ENCODE assay signal across 8 cellular contexts in the genomic region with DNA sequence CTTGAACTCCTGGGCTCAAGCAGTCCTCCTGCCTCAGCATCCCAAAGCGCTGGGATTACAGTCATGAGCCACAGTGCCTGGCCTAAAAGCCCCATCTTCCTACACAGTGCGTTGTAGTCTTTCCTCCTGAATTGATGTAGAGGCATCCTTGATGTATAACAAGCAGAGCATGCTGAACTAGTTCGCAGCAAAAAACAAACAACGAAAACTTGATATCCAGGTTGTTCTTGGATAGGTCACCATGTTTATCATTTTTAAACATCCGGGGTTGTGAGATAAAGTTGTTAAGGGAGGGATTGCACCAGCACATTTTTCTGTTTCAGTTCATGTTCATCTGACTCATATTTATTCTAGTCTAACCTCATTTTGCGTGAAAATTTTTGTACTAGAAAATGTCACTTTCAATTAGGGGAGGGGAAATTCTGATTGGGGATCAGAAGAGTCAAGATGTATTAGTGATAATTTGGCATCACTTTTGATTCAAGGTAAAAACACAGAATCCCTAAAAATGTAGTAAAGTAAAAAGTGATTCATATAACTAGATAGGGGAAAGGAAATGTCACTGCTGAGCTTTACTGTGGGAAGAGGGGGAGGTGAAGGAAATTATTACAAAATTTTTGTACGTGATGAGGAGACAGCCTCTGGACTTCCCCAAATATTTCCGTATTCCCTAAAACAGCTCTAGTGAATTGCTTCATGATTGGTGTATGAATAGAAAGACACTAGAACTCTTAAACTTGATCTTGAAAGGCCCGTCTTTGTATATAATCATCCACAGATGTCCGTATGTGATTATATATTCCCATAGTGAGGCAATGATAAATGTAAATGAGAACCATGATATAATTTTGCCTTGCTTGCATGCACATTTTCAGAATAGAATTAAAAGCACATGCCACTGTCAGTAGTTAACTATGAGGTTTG. TPM values are rescaled to one million over a fixed set of nuclear protein-coding genes. Genes with fewer than 3 reads are reported as not detected.
A peak's percentile ranks its signal among the peaks of the same experiment; 100 is the strongest.
DNase-seq lines count a peak whose midpoint lies in the region; ATAC-seq and TF ChIP-seq lines count a peak whose summit lies in the region.

No MANE protein-coding gene starts in this region.

- H2AFZ ChIP-seq in MM.1S (ENCODE audit: low read length) = no peak overlapping the region

- H3K4me1 ChIP-seq in CD4-positive, CD25-positive, alpha-beta regulatory T cell (ENCODE audit: control insufficient read depth, insufficient read depth, low read length, poor library complexity, severe bottlenecking) = peaks cover 69% of the 10 kb centered on the region
- peaks cover 40% of the 10 kb centered on the region for H3K4me1 ChIP-seq in suprapubic skin
- no peaks in the 10 kb centered on the region for H3K4me1 ChIP-seq in MM.1S (ENCODE audit: low read length)

- H3K9ac ChIP-seq in MM.1S (ENCODE audit: low read length) = no peak overlapping the region

- peak overlapping the region; percentile 3 to 89 (median 82) for H3K27ac Mint-ChIP-seq in CD4-positive, CD25-positive, alpha-beta regulatory T cell
- H3K27ac Mint-ChIP-seq in WTC11 = no peak overlapping the region

- CTCF ChIA-PET in WTC11 (lab: Charles Lee) = no interaction called here

- TF ChIP-seq CTCF in suprapubic skin (IDR thresholded peaks at IDR 0.05) = no peak
- TF ChIP-seq CTCF in WTC11 (IDR thresholded peaks at IDR 0.05) = no peak
- no peak for TF ChIP-seq CTCF in MM.1S (IDR thresholded peaks at IDR 0.05; ENCODE audit: low read length)

- H3K79me2 ChIP-seq in MM.1S (ENCODE audit: low read length) = peaks cover 46% of the 10 kb centered on the region

- H3K9me2 ChIP-seq in MM.1S (replicated peaks; ENCODE audit: insufficient read depth, low read length) = no peaks in the 10 kb centered on the region

- H3K27ac ChIP-seq in CD4-positive, CD25-positive, alpha-beta regulatory T cell (ENCODE audit: insufficient read depth, low read length, poor library complexity, severe bottlenecking) = peak overlapping the region; percentile 64
- H3K27ac ChIP-seq in suprapubic skin (peak overlapping the region; percentile 76), MM.1S (ENCODE audit: low read length) (no peak overlapping the region)

- DNase-seq in CD4-positive, CD25-positive, alpha-beta regulatory T cell = peak in 2 of 3 donors; percentile 45 to 80
- DNase-seq in SKM-1 treated with dmso at 0.1 percent for 144 hours (lab: John Stamatoyannopoulos, UW; ENCODE audit: unreplicated experiment) (peak; percentile 54), fibroblast of the conjunctiva (ENCODE audit: low read depth) (peak; percentile 68), suprapubic skin (ENCODE audit: low spot score in 2 of 2) (no peak), NCI-H2227 (lab: John Stamatoyannopoulos, UW; ENCODE audit: unreplicated experiment) (no peak), WTC11 (ENCODE audit: low spot score) (no peak), MM.1S (no peak)

- peaks cover 7% of the 10 kb centered on the region for H3K36me3 ChIP-seq in CD4-positive, CD25-positive, alpha-beta regulatory T cell (ENCODE audit: control insufficient read depth, insufficient read depth, low read length)
- H3K36me3 ChIP-seq in suprapubic skin (no peaks in the 10 kb centered on the region), MM.1S (replicated peaks; ENCODE audit: insufficient read depth, low read length) (no peaks in the 10 kb centered on the region)

- no peaks in the 10 kb centered on the region for H3K27me3 ChIP-seq in CD4-positive, CD25-positive, alpha-beta regulatory T cell (ENCODE audit: control insufficient read depth, insufficient read depth, low read length)
- no peaks in the 10 kb centered on the region for H3K27me3 ChIP-seq in suprapubic skin
- H3K27me3 ChIP-seq in MM.1S (replicated peaks; ENCODE audit: insufficient read depth, low read length) = no peaks in the 10 kb centered on the region

- H4K20me1 ChIP-seq in MM.1S (ENCODE audit: insufficient read depth, low read length) = no peaks in the 10 kb centered on the region

- ATAC-seq in CD4-positive, CD25-positive, alpha-beta regulatory T cell (ENCODE audit: low read depth in 2 of 2) = peak; percentile 61 to 72
- ATAC-seq in GM21529 (IDR thresholded peaks at IDR 0.05; ENCODE audit: unreplicated experiment) (peak; percentile 45), WTC11 (no peak)

- peaks cover 41 to 84% (median 63%) of the 10 kb centered on the region in 4 donors for H3K4me1 Mint-ChIP-seq in CD4-positive, CD25-positive, alpha-beta regulatory T cell
- peaks cover 24% of the 10 kb centered on the region for H3K4me1 Mint-ChIP-seq in WTC11

- no peaks in the 10 kb centered on the region for H3K9me3 Mint-ChIP-seq in CD4-positive, CD25-positive, alpha-beta regulatory T cell
- H3K9me3 Mint-ChIP-seq in WTC11 = no peaks in the 10 kb centered on the region

- peak overlapping the region; percentile 72 for H3K4me3 ChIP-seq in CD4-positive, CD25-positive, alpha-beta regulatory T cell (ENCODE audit: low read depth, low read length)
- H3K4me3 ChIP-seq in suprapubic skin (no peak overlapping the region), MM.1S (ENCODE audit: low read length) (no peak overlapping the region)

- no peaks in the 10 kb centered on the region for H3F3A ChIP-seq in MM.1S (ENCODE audit: insufficient read depth, low read length)

- no peak for TF ChIP-seq EP300 in suprapubic skin (IDR thresholded peaks at IDR 0.05)

- POLR2A ChIA-PET in WTC11 (lab: Charles Lee) = no interaction called here

- H3K4me3 Mint-ChIP-seq in CD4-positive, CD25-positive, alpha-beta regulatory T cell = peak overlapping the region; percentile 67 to 77 (median 73)
- no peak overlapping the region for H3K4me3 Mint-ChIP-seq in WTC11

- H3K9me3 ChIP-seq in CD4-positive, CD25-positive, alpha-beta regulatory T cell (ENCODE audit: control insufficient read depth in 2 of 2, low read length in 2 of 2) = no peaks in the 10 kb centered on the region
- H3K9me3 ChIP-seq in suprapubic skin = no peaks in the 10 kb centered on the region
- no peaks in the 10 kb centered on the region for H3K9me3 ChIP-seq in MM.1S (replicated peaks; ENCODE audit: insufficient read depth, low read length)

- H3K4me2 ChIP-seq in MM.1S (ENCODE audit: low read depth, low read length) = no peak overlapping the region

- H3K27me3 Mint-ChIP-seq in CD4-positive, CD25-positive, alpha-beta regulatory T cell = no peaks in the 10 kb centered on the region
- no peaks in the 10 kb centered on the region for H3K27me3 Mint-ChIP-seq in WTC11 (ENCODE audit: low read depth)

- TF ChIP-seq POLR2A in suprapubic skin (IDR thresholded peaks at IDR 0.05) = no peak

- WGBS in suprapubic skin = 54% methylated on average over 10 of the region's 10 CpGs

- H3K36me3 Mint-ChIP-seq in CD4-positive, CD25-positive, alpha-beta regulatory T cell = peaks cover 13% of the 10 kb centered on the region
- H3K36me3 Mint-ChIP-seq in WTC11 = no peaks in the 10 kb centered on the region

TF ChIP-seq in WTC11, 78 proteins besides CTCF, POLR2A, EP300 and RAD21:
- TF ChIP-seq RORB (CRISPR knock-in tag; IDR thresholded peaks at IDR 0.05) (no peak), ZNF263 (CRISPR knock-in tag; IDR thresholded peaks at IDR 0.05; ENCODE audit: low read depth) (no peak), ZNF416 (CRISPR knock-in tag; IDR thresholded peaks at IDR 0.05) (no peak), ZBTB21 (CRISPR knock-in tag; IDR thresholded peaks at IDR 0.05; ENCODE audit: borderline replicate concordance) (no peak), ZNF423 (CRISPR knock-in tag; IDR thresholded peaks at IDR 0.05) (no peak), ETV6 (CRISPR knock-in tag; IDR thresholded peaks at IDR 0.05) (no peak), ZNF396 (CRISPR knock-in tag; IDR thresholded peaks at IDR 0.05; ENCODE audit: borderline replicate concordance) (no peak), NFATC4 (CRISPR knock-in tag; IDR thresholded peaks at IDR 0.05) (no peak)
- TF ChIP-seq, protein P1, sequence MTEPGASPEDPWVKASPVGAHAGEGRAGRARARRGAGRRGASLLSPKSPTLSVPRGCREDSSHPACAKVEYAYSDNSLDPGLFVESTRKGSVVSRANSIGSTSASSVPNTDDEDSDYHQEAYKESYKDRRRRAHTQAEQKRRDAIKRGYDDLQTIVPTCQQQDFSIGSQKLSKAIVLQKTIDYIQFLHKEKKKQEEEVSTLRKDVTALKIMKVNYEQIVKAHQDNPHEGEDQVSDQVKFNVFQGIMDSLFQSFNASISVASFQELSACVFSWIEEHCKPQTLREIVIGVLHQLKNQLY (CRISPR knock-in tag; IDR thresholded peaks at IDR 0.05) = no peak

RNA-seq across cellular contexts. Expression of gene RAB8B, which starts 22.9 kb away (rescaled TPM):
- total RNA-seq in CD4-positive, CD25-positive, alpha-beta regulatory T cell = 114 TPM
- polyA plus RNA-seq in CD4-positive, CD25-positive, alpha-beta regulatory T cell = 10 to 100 TPM; 67.4 to 82.4 (median 74.4) TPM
- total RNA-seq in suprapubic skin (10 to 100 TPM; 11.0 to 12.9 (median 12.5) TPM), WTC11 (2021) (30.5 to 34.6 TPM (median 32.5 TPM) in 3 replicates)

RNA-seq across cellular contexts. Expression of gene RPS27L, which starts 55.0 kb away (rescaled TPM):
- 94.0 TPM for total RNA-seq in CD4-positive, CD25-positive, alpha-beta regulatory T cell
- polyA plus RNA-seq in CD4-positive, CD25-positive, alpha-beta regulatory T cell = 100 to 1,000 TPM; 264 to 422 (median 337) TPM
- total RNA-seq in suprapubic skin (10 to 100 TPM; 47.8 to 94.9 (median 51.5) TPM), WTC11 (2021) (133 to 159 TPM (median 155 TPM) in 3 replicates)

Comparison
In these comparisons a context has a peak if more than half of its experiments do, and no peak if none do; other contexts are left out.
1. DNase-seq: peak in CD4-positive, CD25-positive, alpha-beta regulatory T cell (2 of 3), SKM-1 treated with dmso at 0.1 percent for 144 hours (single experiment) and fibroblast of the conjunctiva (single experiment); none in suprapubic skin (0 of 2), NCI-H2227 (single experiment), WTC11 (single experiment) and MM.1S (single experiment).